Comparison of ENCODE assay signal across 1 cellular context in the genomic region with DNA sequence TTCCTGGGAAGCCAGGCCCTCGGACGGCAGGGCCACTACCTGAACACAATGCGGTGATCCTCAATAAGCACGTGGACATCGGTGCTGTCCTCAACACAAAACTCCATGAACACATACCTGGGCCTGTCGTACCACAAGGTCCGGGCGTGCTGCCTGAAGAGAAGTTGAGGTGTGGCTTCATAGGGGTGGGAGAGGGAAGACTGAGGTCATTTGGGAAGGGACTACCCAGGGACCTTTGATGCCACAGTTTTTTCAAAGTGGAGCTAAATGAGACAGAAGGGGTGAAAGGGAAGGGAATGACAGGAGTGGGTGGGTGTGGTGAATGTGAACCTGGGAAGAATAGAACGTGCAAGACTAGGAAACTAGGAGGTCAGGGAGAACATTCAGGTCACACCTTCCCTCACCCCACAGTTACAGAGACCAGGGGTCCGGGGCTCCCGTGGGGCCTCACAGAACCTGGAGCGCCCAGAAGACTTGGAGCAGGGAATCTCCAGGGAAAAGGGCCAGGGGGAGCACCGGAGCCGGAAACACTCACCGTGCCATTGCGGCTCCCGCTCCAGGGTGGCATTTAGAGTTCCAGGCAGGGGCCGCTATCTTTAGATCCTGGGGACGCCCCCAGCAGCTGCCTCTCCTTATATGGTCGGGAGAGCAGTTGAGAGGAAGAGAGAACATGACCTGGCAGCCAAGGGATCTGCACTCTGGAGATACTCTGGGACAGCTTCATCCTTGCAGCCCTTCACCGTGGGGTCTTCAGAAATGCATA.
TF ChIP-seq lines count a peak whose summit lies in the region.

TSS of gene PTGES3L (minus strand) at position 570 of the 763 bp plus-strand sequence. CDS start at position 543, 27 bp downstream.

TF ChIP-seq in HepG2, 621 proteins besides CTCF, POLR2A, EP300 and RAD21 (continued from another document and continues in another):
- TF ChIP-seq GPBP1L1 (CRISPR knock-in tag; IDR thresholded peaks at IDR 0.05) = no peak
- peak; percentile 39; the same call in 1 of the 2 replicates for TF ChIP-seq PHF21A (CRISPR knock-in tag; IDR thresholded peaks at IDR 0.05)
- no peak for TF ChIP-seq MAFG (CRISPR knock-in tag; IDR thresholded peaks at IDR 0.05)
- TF ChIP-seq CREM (IDR thresholded peaks at IDR 0.05) = no peak
- TF ChIP-seq CREM (CRISPR knock-in tag; IDR thresholded peaks at IDR 0.05) = no peak
- 0 out of 2 replicates have a peak, but pooled peaks have one; percentile 23 for TF ChIP-seq ZNF235 (CRISPR knock-in tag; IDR thresholded peaks at IDR 0.05; ENCODE audit: borderline replicate concordance)
- TF ChIP-seq MZF1 (CRISPR knock-in tag; IDR thresholded peaks at IDR 0.05; ENCODE audit: borderline replicate concordance) = no peak
- no peak for TF ChIP-seq ZNF782 (CRISPR knock-in tag; IDR thresholded peaks at IDR 0.05; ENCODE audit: borderline replicate concordance)
- TF ChIP-seq, protein P1, sequence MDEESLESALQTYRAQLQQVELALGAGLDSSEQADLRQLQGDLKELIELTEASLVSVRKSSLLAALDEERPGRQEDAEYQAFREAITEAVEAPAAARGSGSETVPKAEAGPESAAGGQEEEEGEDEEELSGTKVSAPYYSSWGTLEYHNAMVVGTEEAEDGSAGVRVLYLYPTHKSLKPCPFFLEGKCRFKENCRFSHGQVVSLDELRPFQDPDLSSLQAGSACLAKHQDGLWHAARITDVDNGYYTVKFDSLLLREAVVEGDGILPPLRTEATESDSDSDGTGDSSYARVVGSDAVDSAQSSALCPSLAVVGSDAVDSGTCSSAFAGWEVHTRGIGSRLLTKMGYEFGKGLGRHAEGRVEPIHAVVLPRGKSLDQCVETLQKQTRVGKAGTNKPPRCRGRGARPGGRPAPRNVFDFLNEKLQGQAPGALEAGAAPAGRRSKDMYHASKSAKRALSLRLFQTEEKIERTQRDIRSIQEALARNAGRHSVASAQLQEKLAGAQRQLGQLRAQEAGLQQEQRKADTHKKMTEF (CRISPR knock-in tag; IDR thresholded peaks at IDR 0.05) = peak; percentile 31
- no peak for TF ChIP-seq TAF15 (IDR thresholded peaks at IDR 0.05; ENCODE audit: low read depth, low read length, poor library complexity, severe bottlenecking)
- TF ChIP-seq SNAPC2 (CRISPR knock-in tag; IDR thresholded peaks at IDR 0.05) = 0 out of 2 replicates have a peak, but pooled peaks have one; percentile 57
- no peak for TF ChIP-seq ELF3 (CRISPR knock-in tag; IDR thresholded peaks at IDR 0.05)
- TF ChIP-seq ZNF136 (CRISPR knock-in tag; IDR thresholded peaks at IDR 0.05; ENCODE audit: low read depth) = no peak
- no peak for TF ChIP-seq ZNF17 (CRISPR knock-in tag; IDR thresholded peaks at IDR 0.05)
- no peak for TF ChIP-seq CENPX (CRISPR knock-in tag; IDR thresholded peaks at IDR 0.05)
- TF ChIP-seq ZBTB7A (CRISPR knock-in tag; IDR thresholded peaks at IDR 0.05) = 0 out of 2 replicates have a peak, but pooled peaks have one; percentile 28
- TF ChIP-seq, protein P2, sequence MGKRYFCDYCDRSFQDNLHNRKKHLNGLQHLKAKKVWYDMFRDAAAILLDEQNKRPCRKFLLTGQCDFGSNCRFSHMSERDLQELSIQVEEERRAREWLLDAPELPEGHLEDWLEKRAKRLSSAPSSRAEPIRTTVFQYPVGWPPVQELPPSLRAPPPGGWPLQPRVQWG (CRISPR knock-in tag; IDR thresholded peaks at IDR 0.05; ENCODE audit: borderline replicate concordance, low read depth) = no peak
- 0 out of 2 replicates have a peak, but pooled peaks have one; percentile 44 for TF ChIP-seq CAMTA2 (CRISPR knock-in tag; IDR thresholded peaks at IDR 0.05; ENCODE audit: borderline replicate concordance)
- TF ChIP-seq ZIK1 (CRISPR knock-in tag; IDR thresholded peaks at IDR 0.05; ENCODE audit: borderline replicate concordance, low read depth) = no peak
- TF ChIP-seq HMG20B (CRISPR knock-in tag; conservative IDR thresholded peaks at IDR 0.05) = 0 out of 2 replicates have a peak, but pooled peaks have one; percentile 28
- TF ChIP-seq CHD2 (IDR thresholded peaks at IDR 0.05; ENCODE audit: low read depth, low read length) = no peak
- TF ChIP-seq, protein P3, sequence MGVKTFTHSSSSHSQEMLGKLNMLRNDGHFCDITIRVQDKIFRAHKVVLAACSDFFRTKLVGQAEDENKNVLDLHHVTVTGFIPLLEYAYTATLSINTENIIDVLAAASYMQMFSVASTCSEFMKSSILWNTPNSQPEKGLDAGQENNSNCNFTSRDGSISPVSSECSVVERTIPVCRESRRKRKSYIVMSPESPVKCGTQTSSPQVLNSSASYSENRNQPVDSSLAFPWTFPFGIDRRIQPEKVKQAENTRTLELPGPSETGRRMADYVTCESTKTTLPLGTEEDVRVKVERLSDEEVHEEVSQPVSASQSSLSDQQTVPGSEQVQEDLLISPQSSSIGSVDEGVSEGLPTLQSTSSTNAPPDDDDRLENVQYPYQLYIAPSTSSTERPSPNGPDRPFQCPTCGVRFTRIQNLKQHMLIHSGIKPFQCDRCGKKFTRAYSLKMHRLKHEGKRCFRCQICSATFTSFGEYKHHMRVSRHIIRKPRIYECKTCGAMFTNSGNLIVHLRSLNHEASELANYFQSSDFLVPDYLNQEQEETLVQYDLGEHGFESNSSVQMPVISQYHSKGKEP (CRISPR knock-in tag; IDR thresholded peaks at IDR 0.05) = no peak
- no peak for TF ChIP-seq MAF1 (CRISPR knock-in tag; IDR thresholded peaks at IDR 0.05; ENCODE audit: borderline replicate concordance)
- no peak for TF ChIP-seq NPAS2 (CRISPR knock-in tag; IDR thresholded peaks at IDR 0.05; ENCODE audit: borderline replicate concordance)
- TF ChIP-seq KDM5A (IDR thresholded peaks at IDR 0.05; ENCODE audit: borderline replicate concordance, low read length) = no peak
- no peak; the same call in 1 of the 2 replicates for TF ChIP-seq KMT2B (CRISPR knock-in tag; IDR thresholded peaks at IDR 0.05)
- TF ChIP-seq ZNF616 (CRISPR knock-in tag; IDR thresholded peaks at IDR 0.05; ENCODE audit: low read depth) = no peak
- TF ChIP-seq RERE (CRISPR knock-in tag; IDR thresholded peaks at IDR 0.05; ENCODE audit: low read depth) = no peak
- no peak for TF ChIP-seq JDP2 (CRISPR knock-in tag; IDR thresholded peaks at IDR 0.05; ENCODE audit: borderline replicate concordance)
- TF ChIP-seq ZNF207 (IDR thresholded peaks at IDR 0.05; ENCODE audit: borderline replicate concordance) = no peak
- TF ChIP-seq MAZ (IDR thresholded peaks at IDR 0.05; ENCODE audit: borderline replicate concordance, low read depth, low read length) = no peak
- no peak for TF ChIP-seq MAZ (CRISPR knock-in tag; IDR thresholded peaks at IDR 0.05; ENCODE audit: low read depth)
- no peak for TF ChIP-seq ZNF572 (CRISPR knock-in tag; IDR thresholded peaks at IDR 0.05)
- no peak for TF ChIP-seq ZNF337 (CRISPR knock-in tag; IDR thresholded peaks at IDR 0.05; ENCODE audit: borderline replicate concordance, low read depth)
- no peak for TF ChIP-seq ARHGAP35 (CRISPR knock-in tag; IDR thresholded peaks at IDR 0.05; ENCODE audit: borderline replicate concordance)
- peak; percentile 55; the same call in 1 of the 2 replicates for TF ChIP-seq ZNF816 (CRISPR knock-in tag; IDR thresholded peaks at IDR 0.05; ENCODE audit: borderline replicate concordance)
- TF ChIP-seq, protein P4, sequence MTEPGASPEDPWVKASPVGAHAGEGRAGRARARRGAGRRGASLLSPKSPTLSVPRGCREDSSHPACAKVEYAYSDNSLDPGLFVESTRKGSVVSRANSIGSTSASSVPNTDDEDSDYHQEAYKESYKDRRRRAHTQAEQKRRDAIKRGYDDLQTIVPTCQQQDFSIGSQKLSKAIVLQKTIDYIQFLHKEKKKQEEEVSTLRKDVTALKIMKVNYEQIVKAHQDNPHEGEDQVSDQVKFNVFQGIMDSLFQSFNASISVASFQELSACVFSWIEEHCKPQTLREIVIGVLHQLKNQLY (CRISPR knock-in tag; IDR thresholded peaks at IDR 0.05) = no peak
- no peak for TF ChIP-seq NAIF1 (CRISPR knock-in tag; IDR thresholded peaks at IDR 0.05; ENCODE audit: borderline replicate concordance)
- no peak for TF ChIP-seq ZNF563 (CRISPR knock-in tag; IDR thresholded peaks at IDR 0.05)
- no peak for TF ChIP-seq ZNF672 (CRISPR knock-in tag; IDR thresholded peaks at IDR 0.05)
- TF ChIP-seq NONO (IDR thresholded peaks at IDR 0.05) = no peak
- peak; percentile 3; the same call in 1 of the 2 replicates for TF ChIP-seq NONO (CRISPR knock-in tag; conservative IDR thresholded peaks at IDR 0.05)
- TF ChIP-seq, protein P5, sequence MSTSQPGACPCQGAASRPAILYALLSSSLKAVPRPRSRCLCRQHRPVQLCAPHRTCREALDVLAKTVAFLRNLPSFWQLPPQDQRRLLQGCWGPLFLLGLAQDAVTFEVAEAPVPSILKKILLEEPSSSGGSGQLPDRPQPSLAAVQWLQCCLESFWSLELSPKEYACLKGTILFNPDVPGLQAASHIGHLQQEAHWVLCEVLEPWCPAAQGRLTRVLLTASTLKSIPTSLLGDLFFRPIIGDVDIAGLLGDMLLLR (CRISPR knock-in tag; IDR thresholded peaks at IDR 0.05) = no peak; the same call in 1 of the 2 replicates
- no peak; the same call in 1 of the 2 replicates for TF ChIP-seq KLF9 (CRISPR knock-in tag; IDR thresholded peaks at IDR 0.05; ENCODE audit: low read depth)
- TF ChIP-seq ZNF775 (CRISPR knock-in tag; IDR thresholded peaks at IDR 0.05; ENCODE audit: borderline replicate concordance) = no peak
- TF ChIP-seq ZNF687 (CRISPR knock-in tag; IDR thresholded peaks at IDR 0.05) = peak; percentile 71
- TF ChIP-seq HOXA3 (CRISPR knock-in tag; IDR thresholded peaks at IDR 0.05) = no peak
- peak; percentile 54; the same call in 1 of the 2 replicates for TF ChIP-seq ZNF317 (CRISPR knock-in tag; IDR thresholded peaks at IDR 0.05)
- no peak for TF ChIP-seq ZSCAN25 (CRISPR knock-in tag; IDR thresholded peaks at IDR 0.05)
- no peak for TF ChIP-seq POLR2AphosphoS2 (IDR thresholded peaks at IDR 0.05; ENCODE audit: low read depth, low read length)
- TF ChIP-seq SP4 (CRISPR knock-in tag; IDR thresholded peaks at IDR 0.05) = no peak
